Comparison of ENCODE assay signal across 10 cellular contexts in genomic region chr6:90197854-90198496, GRCh38.
DNase-seq lines count a peak whose midpoint lies in the region; ATAC-seq and TF ChIP-seq lines count a peak whose summit lies in the region.
"Had no signal": no experiment of that assay in that cellular context is flagged by ENCODE, and none has a peak within 500 bp of the region (broad histone marks: within the 10 kb centered on the region; RNA-seq: fewer than 3 reads in every experiment).

No MANE protein-coding gene starts in this region.

- H3K79me2 ChIP-seq in fibroblast of lung (ENCODE audit: control insufficient read depth, insufficient read depth, low read length) = no peaks in the 10 kb centered on the region

- TF ChIP-seq POLR2A in suprapubic skin (IDR thresholded peaks at IDR 0.05) = no peak

- no peak for TF ChIP-seq EP300 in suprapubic skin (IDR thresholded peaks at IDR 0.05)

- H4K20me1 ChIP-seq in fibroblast of lung (ENCODE audit: control insufficient read depth, extremely low read depth, insufficient read depth, low read length) = no peaks in the 10 kb centered on the region

- H3K4me2 ChIP-seq in fibroblast of lung (ENCODE audit: extremely low read depth, insufficient read depth, low read length) = no peak overlapping the region

- H3K4me3 ChIP-seq in fibroblast of lung (replicated peaks in 1 of 4; ENCODE audit: control extremely low read depth in 1 of 4, insufficient read depth in 1 of 4, low read depth in 3 of 4, low read length in 4 of 4) (no peak overlapping the region), suprapubic skin (no peak overlapping the region)

- H2AFZ ChIP-seq in fibroblast of lung (ENCODE audit: low read length) = no peak overlapping the region

- H3K27me3 ChIP-seq in fibroblast of lung (ENCODE audit: control insufficient read depth, insufficient read depth, low read length) (no peaks in the 10 kb centered on the region), suprapubic skin (no peaks in the 10 kb centered on the region)

- peak overlapping the region; percentile 41 for H3K4me3 Mint-ChIP-seq in activated naive CD4-positive, alpha-beta T cell treated with anti-CD3 and anti-CD28 coated beads, Interleukin-2, amount 50 U/mL, for 24 hours
- no peak overlapping the region for H3K4me3 Mint-ChIP-seq in activated naive CD4-positive, alpha-beta T cell treated with anti-CD3 and anti-CD28 coated beads, Interleukin-2, amount 10 ng/mL, durations not matched to agents 7 days and 5 days
- peak overlapping the region in 1 of 2 donors; percentile 16 for H3K4me3 Mint-ChIP-seq in stimulated activated naive B cell treated with anti-CD40 and anti-IgM and Interleukin-4, amounts not matched to agents 10 μg/mL and 1 μg/mL and 100 μg/mL, for 72 hours

- H3K27ac ChIP-seq in fibroblast of lung (ENCODE audit: insufficient read depth, low read length) = no peak overlapping the region
- H3K27ac ChIP-seq in suprapubic skin = no peak overlapping the region

- in situ Hi-C loops in KBM-7 (cut with MboI; ENCODE audit: low pct_unique_long_range_greater_than_20kb, low sequenced_read_pairs) = no loop called here

- peak overlapping the region; percentile 92 for H3K27ac Mint-ChIP-seq in activated naive CD4-positive, alpha-beta T cell treated with anti-CD3 and anti-CD28 coated beads, Interleukin-2, amount 50 U/mL, for 24 hours
- no peak overlapping the region for H3K27ac Mint-ChIP-seq in activated naive CD4-positive, alpha-beta T cell treated with anti-CD3 and anti-CD28 coated beads, Interleukin-2, amount 10 ng/mL, durations not matched to agents 7 days and 5 days
- H3K27ac Mint-ChIP-seq in stimulated activated naive B cell treated with anti-CD40 and anti-IgM and Interleukin-4, amounts not matched to agents 10 μg/mL and 1 μg/mL and 100 μg/mL, for 72 hours = peak overlapping the region; percentile 90

- no peak for DNase-seq in activated naive CD4-positive, alpha-beta T cell treated with anti-CD3 and anti-CD28 coated beads, Interleukin-2, amount 10 ng/mL, durations not matched to agents 7 days and 5 days
- DNase-seq in NCI-H69 (lab: John Stamatoyannopoulos, UW) (peak; percentile 53), fibroblast of lung (ENCODE audit: low read depth in 2 of 2) (peak; percentile 65 to 94), KBM-7 (no peak), suprapubic skin (ENCODE audit: low spot score in 2 of 2) (no peak)
- DNase-seq in stimulated activated naive B cell treated with anti-CD40 and anti-IgM and Interleukin-4, amounts not matched to agents 10 μg/mL and 1 μg/mL and 100 μg/mL, for 72 hours = no peak
- DNase-seq: Caco-2; effector CD8-positive, alpha-beta T cell had no signal

- CTCF ChIA-PET in activated naive CD4-positive, alpha-beta T cell treated with anti-CD3 and anti-CD28 coated beads, Interleukin-2, amount 10 ng/mL, durations not matched to agents 7 days and 5 days (lab: Charles Lee) = interaction anchor here (0.8 kb wide), 1 partner anchor 10 kb away, joined by 4 read pairs; no protein-coding TSS in a partner anchor

- ATAC-seq in stimulated activated naive B cell treated with anti-CD40 and anti-IgM and Interleukin-4, amounts not matched to agents 10 μg/mL and 1 μg/mL and 100 μg/mL, for 72 hours (replicated peaks) = no peak
- no peak for ATAC-seq in HG02852 (IDR thresholded peaks at IDR 0.05; ENCODE audit: unreplicated experiment)

- 86% methylated on average over 8 of the region's 8 CpGs for WGBS in suprapubic skin

- H3K4me1 ChIP-seq in fibroblast of lung (ENCODE audit: control insufficient read depth, extremely low read depth, insufficient read depth, low read length) (peaks cover 13% of the 10 kb centered on the region), suprapubic skin (no peaks in the 10 kb centered on the region)
- H3K4me1 ChIP-seq: Caco-2 had no signal

- no peaks in the 10 kb centered on the region for H3K27me3 Mint-ChIP-seq in activated naive CD4-positive, alpha-beta T cell treated with anti-CD3 and anti-CD28 coated beads, Interleukin-2, amount 50 U/mL, for 24 hours
- H3K27me3 Mint-ChIP-seq in activated naive CD4-positive, alpha-beta T cell treated with anti-CD3 and anti-CD28 coated beads, Interleukin-2, amount 10 ng/mL, durations not matched to agents 7 days and 5 days = no peaks in the 10 kb centered on the region
- H3K27me3 Mint-ChIP-seq in stimulated activated naive B cell treated with anti-CD40 and anti-IgM and Interleukin-4, amounts not matched to agents 10 μg/mL and 1 μg/mL and 100 μg/mL, for 72 hours = no peaks in the 10 kb centered on the region

- H3K9me3 ChIP-seq in fibroblast of lung (ENCODE audit: control insufficient read depth, insufficient read depth, low read depth, low read length) = no peaks in the 10 kb centered on the region
- H3K9me3 ChIP-seq in suprapubic skin = no peaks in the 10 kb centered on the region
- H3K9me3 ChIP-seq: Caco-2 had no signal

- peaks cover 6% of the 10 kb centered on the region for H3K9me3 Mint-ChIP-seq in activated naive CD4-positive, alpha-beta T cell treated with anti-CD3 and anti-CD28 coated beads, Interleukin-2, amount 50 U/mL, for 24 hours
- peaks cover 26% of the 10 kb centered on the region for H3K9me3 Mint-ChIP-seq in activated naive CD4-positive, alpha-beta T cell treated with anti-CD3 and anti-CD28 coated beads, Interleukin-2, amount 10 ng/mL, durations not matched to agents 7 days and 5 days
- H3K9me3 Mint-ChIP-seq in stimulated activated naive B cell treated with anti-CD40 and anti-IgM and Interleukin-4, amounts not matched to agents 10 μg/mL and 1 μg/mL and 100 μg/mL, for 72 hours = peaks cover 7 to 10% of the 10 kb centered on the region in 2 donors

- H3K9ac ChIP-seq in fibroblast of lung (ENCODE audit: insufficient read depth, low read length) = no peak overlapping the region

- TF ChIP-seq CTCF in fibroblast of lung (conservative IDR thresholded peaks at IDR 0.05 in 1 of 2, IDR thresholded peaks at IDR 0.05 in 1 of 2; ENCODE audit: low read depth in 1 of 2, low read length in 2 of 2) (no peak), suprapubic skin (IDR thresholded peaks at IDR 0.05) (no peak)

- H3K36me3 ChIP-seq in fibroblast of lung (ENCODE audit: control insufficient read depth, insufficient read depth, low read length) (no peaks in the 10 kb centered on the region), suprapubic skin (no peaks in the 10 kb centered on the region)

- H3K36me3 Mint-ChIP-seq in activated naive CD4-positive, alpha-beta T cell treated with anti-CD3 and anti-CD28 coated beads, Interleukin-2, amount 50 U/mL, for 24 hours = peaks cover 50% of the 10 kb centered on the region
- peaks cover 64% of the 10 kb centered on the region for H3K36me3 Mint-ChIP-seq in activated naive CD4-positive, alpha-beta T cell treated with anti-CD3 and anti-CD28 coated beads, Interleukin-2, amount 10 ng/mL, durations not matched to agents 7 days and 5 days
- H3K36me3 Mint-ChIP-seq in stimulated activated naive B cell treated with anti-CD40 and anti-IgM and Interleukin-4, amounts not matched to agents 10 μg/mL and 1 μg/mL and 100 μg/mL, for 72 hours = peaks cover 45 to 51% of the 10 kb centered on the region in 2 donors

- H3K4me1 Mint-ChIP-seq in activated naive CD4-positive, alpha-beta T cell treated with anti-CD3 and anti-CD28 coated beads, Interleukin-2, amount 50 U/mL, for 24 hours = peaks cover 94% of the 10 kb centered on the region
- H3K4me1 Mint-ChIP-seq in activated naive CD4-positive, alpha-beta T cell treated with anti-CD3 and anti-CD28 coated beads, Interleukin-2, amount 10 ng/mL, durations not matched to agents 7 days and 5 days = peaks cover 66% of the 10 kb centered on the region
- H3K4me1 Mint-ChIP-seq in stimulated activated naive B cell treated with anti-CD40 and anti-IgM and Interleukin-4, amounts not matched to agents 10 μg/mL and 1 μg/mL and 100 μg/mL, for 72 hours = peaks cover 39 to 58% of the 10 kb centered on the region in 2 donors

Comparison
In these comparisons a context has a peak if more than half of its experiments do, and no peak if none do; other contexts are left out.
1. DNase-seq: peak in NCI-H69 (single experiment) and fibroblast of lung (2 of 2); none in activated naive CD4-positive, alpha-beta T cell treated with anti-CD3 and anti-CD28 coated beads, Interleukin-2, amount 10 ng/mL, durations not matched to agents 7 days and 5 days (single experiment), stimulated activated naive B cell treated with anti-CD40 and anti-IgM and Interleukin-4, amounts not matched to agents 10 μg/mL and 1 μg/mL and 100 μg/mL, for 72 hours (single experiment), KBM-7 (single experiment) and suprapubic skin (0 of 2).